34 cellular contexts compared by ENCODE assay signal in genomic region chr3:24541935-24542334, GRCh38. TPM values are rescaled to one million over a fixed set of nuclear protein-coding genes. Genes with fewer than 3 reads are reported as not detected.
"Had no signal": no experiment of that assay in that cellular context is flagged by ENCODE, and none has a peak within 500 bp of the region (broad histone marks: within the 10 kb centered on the region; RNA-seq: fewer than 3 reads in every experiment).

No MANE protein-coding gene starts in this region.

- H3K4me2 ChIP-seq: PC-9 had no signal

- H3K9me3 ChIP-seq: SJCRH30 had no signal

- H3K4me3 ChIP-seq: PC-9, SJCRH30, SK-N-MC had no signal

- ATAC-seq: activated CD8-positive, alpha-beta memory T cell treated with anti-CD3 and anti-CD28 coated beads, Interleukin-2, amount 10 ng/mL, durations not matched to agents 7 days and 5 days; activated naive CD8-positive, alpha-beta T cell treated with anti-CD3 and anti-CD28 coated beads, Interleukin-2, amount 50 U/mL, for 24 hours had no signal

- DNase-seq: activated CD4-positive, alpha-beta memory T cell treated with anti-CD3 and anti-CD28 coated beads, Interleukin-2, amount 10 ng/mL, durations not matched to agents 7 days and 5 days; activated CD4-positive, alpha-beta T cell treated with anti-CD3 and anti-CD28 coated beads for 1 hour; activated CD4-positive, alpha-beta T cell treated with anti-CD3 and anti-CD28 coated beads for 48 hours; activated CD4-positive, CD25-positive, alpha-beta regulatory T cell; activated CD8-positive, alpha-beta memory T cell treated with anti-CD3 and anti-CD28 coated beads for 24 hours; activated CD8-positive, alpha-beta memory T cell treated with anti-CD3 and anti-CD28 coated beads, Interleukin-2, amount 10 ng/mL, durations not matched to agents 7 days and 5 days; activated CD8-positive, alpha-beta memory T cell treated with anti-CD3 and anti-CD28 coated beads, Interleukin-2, amount 50 U/mL, for 48 hours; activated effector memory CD4-positive, alpha-beta T cell treated with Interleukin-2 at 50 U/mL for 16 hours; activated naive CD4-positive, alpha-beta T cell treated with anti-CD3 and anti-CD28 coated beads, Interleukin-2, amount 10 ng/mL, durations not matched to agents 7 days and 5 days; activated naive CD8-positive, alpha-beta T cell treated with anti-CD3 and anti-CD28 coated beads, Interleukin-2, amount 50 U/mL, for 24 hours; activated T-cell treated with anti-CD3 and anti-CD28 coated beads, Interleukin-2, amount 50 U/mL, for 48 hours; anterior cingulate cortex; brain microvascular endothelial cell; central memory CD4-positive, alpha-beta T cell; MM.1S; MV-4-11; NCI-H1092; NCI-H1436 treated with DMSO at 0.1 percent for 48 hours; NCI-H1694 treated with DMSO at 0.1 percent for 48 hours; NCI-H2029 treated with DMSO at 0.1 percent for 48 hours; NCI-H2107; NCI-H2171; NCI-H510A; NCI-H526; NCI-H748 treated with DMSO at 0.1 percent for 48 hours; PC-9; SHP77; SJCRH30; T1000; WERI-Rb-1 had no signal

- H3K27me3 ChIP-seq: brain microvascular endothelial cell, SJCRH30 had no signal

- H3K4me1 ChIP-seq: SJCRH30 had no signal

- H3K27ac ChIP-seq: brain microvascular endothelial cell, PC-9, SJCRH30, SK-N-MC, WERI-Rb-1 had no signal

- H2AFZ ChIP-seq: PC-9 had no signal

- H3K36me3 ChIP-seq: brain microvascular endothelial cell, SJCRH30, WERI-Rb-1 had no signal

RNA-seq across cellular contexts. Expression of gene THRB, which starts 47.3 kb away (rescaled TPM):
- total RNA-seq: activated CD4-positive, alpha-beta memory T cell treated with anti-CD3 and anti-CD28 coated beads, Interleukin-2, amount 10 ng/mL, durations not matched to agents 7 days and 5 days; activated CD8-positive, alpha-beta memory T cell treated with anti-CD3 and anti-CD28 coated beads, Interleukin-2, amount 10 ng/mL, durations not matched to agents 7 days and 5 days; OCI-LY7; SJCRH30; T-helper 1 cell treated with Interleukin-12 subunit alpha and Interleukin-12 subunit beta and Interleukin-4 antibody, amounts not matched to agents 30 ng/mL and 1 ng/mL, for 36 hours; T-helper 2 cell treated with Interferon-gamma antibody and Interleukin-4, amounts not matched to agents 100 ng/mL and 5 ng/mL, for 36 hours had no signal
